In the genomic region with DNA sequence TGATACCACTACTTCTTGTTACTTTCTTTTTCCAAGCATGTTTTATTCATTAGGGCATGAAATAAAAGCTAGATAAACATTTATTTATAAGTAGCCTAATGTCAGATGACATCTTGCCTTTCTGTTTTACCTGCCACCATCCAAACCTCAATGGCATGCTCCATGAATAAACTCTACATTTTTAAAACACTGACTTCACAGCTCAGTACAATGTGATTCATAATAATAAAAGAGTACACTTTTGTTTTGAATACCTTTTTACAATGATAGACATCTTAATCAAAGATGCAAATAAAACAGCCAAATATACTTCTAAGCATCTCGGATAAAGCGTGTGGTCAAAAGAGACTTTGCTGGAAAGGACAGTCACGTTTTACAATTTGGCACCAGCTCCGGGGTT, we compare ENCODE assay signal across 24 cellular contexts.
"Had no signal": no experiment of that assay in that cellular context is flagged by ENCODE, and none has a peak within 500 bp of the region (broad histone marks: within the 10 kb centered on the region; RNA-seq: fewer than 3 reads in every experiment).

No MANE protein-coding gene starts in this region.

- H3K9me3 ChIP-seq: esophagus muscularis mucosa, gastroesophageal sphincter, left ventricle myocardium inferior, pancreas, tibial artery, upper lobe of left lung, uterus had no signal

- H3K27ac Mint-ChIP-seq: naive thymus-derived CD4-positive, alpha-beta T cell; neural progenitor cell; progenitor cell of endocrine pancreas had no signal

- ATAC-seq: gastroesophageal sphincter; left cardiac atrium; naive thymus-derived CD4-positive, alpha-beta T cell; pancreas; right cardiac atrium; stimulated activated naive CD8-positive, alpha-beta T cell treated with anti-CD3 and anti-CD28 coated beads, Interleukin-15, Interleukin-2, amounts not matched to agents 100 U/mL and 50 U/mL, for 24 hours had no signal

- H3K27me3 ChIP-seq: esophagus muscularis mucosa, gastroesophageal sphincter, hepatocyte, neural progenitor cell, pancreas, tibial artery, upper lobe of left lung, uterus had no signal

- H3K27ac ChIP-seq: epithelial cell of prostate, esophagus muscularis mucosa, gastroesophageal sphincter, hepatocyte, left ventricle myocardium inferior, neural progenitor cell, pancreas, tibial artery, upper lobe of left lung, uterus had no signal

- H3K9ac ChIP-seq: neural progenitor cell had no signal

- H3K4me2 ChIP-seq: hepatocyte, neural progenitor cell had no signal

- H3K36me3 ChIP-seq: neural progenitor cell, uterus had no signal

- H3K4me3 ChIP-seq: esophagus muscularis mucosa, gastroesophageal sphincter, hepatocyte, left ventricle myocardium inferior, lung, neural progenitor cell, pancreas, tibial artery, upper lobe of left lung, uterus had no signal

- H3K4me3 Mint-ChIP-seq: naive thymus-derived CD4-positive, alpha-beta T cell; neural progenitor cell had no signal

- DNase-seq: effector memory CD4-positive, alpha-beta T cell; foreskin fibroblast; head of caudate nucleus; kidney; left cardiac atrium; left ventricle myocardium inferior; mesendoderm; naive thymus-derived CD4-positive, alpha-beta T cell; nucleus accumbens; pancreas; right cardiac atrium; small intestine; stimulated activated CD4-positive, alpha-beta T cell treated with anti-CD3 and anti-CD28 coated beads, Interleukin-2, amount 100 ng/mL, for 48 hours; stimulated activated naive CD8-positive, alpha-beta T cell treated with anti-CD3 and anti-CD28 coated beads, Interleukin-15, Interleukin-2, amounts not matched to agents 100 U/mL and 50 U/mL, for 24 hours; tibial artery; upper lobe of left lung; uterus had no signal

- H2AFZ ChIP-seq: hepatocyte, neural progenitor cell had no signal

- H3K27me3 Mint-ChIP-seq: progenitor cell of endocrine pancreas had no signal

- H3K4me1 ChIP-seq: pancreas, uterus had no signal
